Comparison of ENCODE assay signal across 26 cellular contexts in the genomic region with DNA sequence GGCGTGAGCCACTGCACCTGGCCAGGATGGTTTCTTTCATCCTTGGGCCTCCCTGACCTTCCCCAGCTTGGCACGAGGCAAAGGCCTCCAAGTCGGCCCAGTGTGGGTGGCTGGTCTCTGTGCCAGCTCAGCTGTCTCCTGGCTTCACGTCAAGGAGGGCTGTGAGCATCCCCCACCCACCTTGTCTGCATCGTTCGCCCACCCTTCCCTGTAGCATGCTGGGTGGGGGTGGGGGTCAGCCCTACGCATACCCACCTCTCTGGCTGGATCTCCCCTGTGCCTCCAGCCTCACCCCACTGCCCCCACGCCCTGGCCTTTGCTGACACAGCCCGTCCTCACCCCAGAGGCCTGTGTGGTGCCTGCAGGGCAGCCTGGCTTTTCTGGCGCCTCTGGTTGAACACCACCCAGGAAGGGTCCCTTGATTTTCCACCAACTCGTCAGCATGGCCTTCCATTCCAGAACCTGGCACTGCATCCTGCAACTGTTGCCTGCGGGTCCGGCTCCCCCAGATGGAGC. TPM values are rescaled to one million over a fixed set of nuclear protein-coding genes. Genes with fewer than 3 reads are reported as not detected.
"Had no signal": no experiment of that assay in that cellular context is flagged by ENCODE, and none has a peak within 500 bp of the region (broad histone marks: within the 10 kb centered on the region; RNA-seq: fewer than 3 reads in every experiment).

No MANE protein-coding gene starts in this region.

- H3K27ac ChIP-seq: adrenal gland, breast epithelium, Peyer's patch had no signal

- H3K36me3 ChIP-seq: adrenal gland, breast epithelium, Peyer's patch had no signal

- H3K4me1 ChIP-seq: Peyer's patch had no signal

- H3K4me3 ChIP-seq: adrenal gland, breast epithelium, Peyer's patch had no signal

- ATAC-seq: activated CD4-positive, CD25-positive, alpha-beta regulatory T cell treated with anti-CD3 and anti-CD28 coated beads, Interleukin-2, amount 50 U/mL, for 24 hours; activated CD8-positive, alpha-beta T cell treated with anti-CD3 and anti-CD28 coated beads, Interleukin-2, amount 10 ng/mL, durations not matched to agents 7 days and 5 days had no signal

- H3K27me3 ChIP-seq: adrenal gland, breast epithelium, Peyer's patch had no signal

- H3K9me3 ChIP-seq: adrenal gland, breast epithelium, Peyer's patch had no signal

- DNase-seq: activated CD4-positive, alpha-beta T cell treated with anti-CD3 and anti-CD28 coated beads for 4 hours; activated CD8-positive, alpha-beta memory T cell treated with anti-CD3 and anti-CD28 coated beads, Interleukin-2, amount 50 U/mL, for 48 hours; activated CD8-positive, alpha-beta T cell treated with anti-CD3 and anti-CD28 coated beads, Interleukin-2, amount 10 ng/mL, durations not matched to agents 7 days and 5 days; activated naive CD4-positive, alpha-beta T cell treated with anti-CD3 and anti-CD28 coated beads, Interleukin-2, amount 50 U/mL, for 16 hours; activated naive CD8-positive, alpha-beta T cell treated with anti-CD3 and anti-CD28 coated beads, Interleukin-2, amount 10 ng/mL, durations not matched to agents 7 days and 5 days; activated T-cell treated with anti-CD3 and anti-CD28 coated beads, Interleukin-2, amount 50 U/mL, for 1 hour; adrenal gland; aorta; caudate nucleus; NCI-H1092 treated with DMSO at 0.1 percent for 48 hours; NCI-H1417 treated with DMSO at 0.1 percent for 48 hours; NCI-H1694; NCI-H2029; NCI-H2107; NCI-H2171 treated with DMSO at 0.1 percent for 48 hours; NCI-H226; NCI-H526 treated with DMSO at 0.1 percent for 48 hours; NCI-H82; SHP77 treated with DMSO at 0.1 percent for 48 hours had no signal

RNA-seq across cellular contexts. Expression of gene RNU6ATAC, which starts 37.2 kb away (rescaled TPM):
- total RNA-seq: breast epithelium, LHCN-M2, M059J, NCI-H460, Peyer's patch, SK-MEL-5 had no signal
- polyA plus RNA-seq: adrenal gland, aorta had no signal
